Comparison of ENCODE assay signal across 8 cellular contexts in the genomic region with DNA sequence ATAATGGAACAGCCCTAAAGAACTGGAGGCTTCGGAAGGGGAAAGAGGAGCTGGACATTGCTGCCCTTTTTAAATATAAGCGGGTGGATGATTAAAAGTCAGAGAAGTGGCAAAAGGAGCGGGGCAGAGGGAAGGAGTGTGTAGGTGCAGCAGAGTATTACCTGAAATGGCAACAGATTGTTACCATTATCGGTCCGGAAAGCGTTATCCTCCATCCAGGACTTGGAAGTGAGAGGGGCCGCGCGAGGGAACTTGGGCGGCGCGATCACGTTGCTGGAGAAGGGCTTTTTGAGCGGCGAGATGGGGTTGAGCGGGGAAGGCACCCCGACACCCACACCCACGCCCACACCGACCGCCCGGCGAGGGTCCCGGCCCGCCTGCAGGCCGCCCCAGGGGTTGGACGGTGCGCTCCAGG. TPM values are rescaled to one million over a fixed set of nuclear protein-coding genes. Genes with fewer than 3 reads are reported as not detected.
DNase-seq lines count a peak whose midpoint lies in the region; ATAC-seq, FAIRE-seq and TF ChIP-seq lines count a peak whose summit lies in the region.

No MANE protein-coding gene starts in this region.

- H3K4ac ChIP-seq in H1 (replicated peaks; ENCODE audit: insufficient read length, low read depth, low read length): no peak overlapping the region

- no peak overlapping the region for H3K27ac ChIP-seq in H1 (ENCODE audit: low read depth, low read length)
- H3K27ac ChIP-seq in naive thymus-derived CD4-positive, alpha-beta T cell (ENCODE audit: low read depth, low read length): no peak overlapping the region

- no peak overlapping the region for H4K91ac ChIP-seq in H1 (replicated peaks; ENCODE audit: insufficient read length, low read length)

- H2BK15ac ChIP-seq in H1 (ENCODE audit: low read length): no peak overlapping the region

- H3K4me3 ChIP-seq in AG09309 (ENCODE audit: control insufficient read depth, low read depth, low read length) (peak overlapping the region; percentile 59), H1 (ENCODE audit: extremely low read depth in 1 of 4, insufficient read depth in 2 of 4, low read depth in 3 of 4, low read length in 4 of 4) (peak overlapping the region; percentile 53 to 82 (median 76))
- H3K4me3 ChIP-seq in naive thymus-derived CD4-positive, alpha-beta T cell (ENCODE audit: low read length): peak overlapping the region; percentile 78

- peak overlapping the region in 2 of 4 experiments; percentile 36 to 48; a peak in 3 of 7 replicates for H3K9ac ChIP-seq in H1 (replicated peaks in 1 of 4; ENCODE audit: extremely low read depth in 1 of 4, low read depth in 3 of 4, low read length in 3 of 4)

- peak overlapping the region in 1 of 3 donors; percentile 71 for H3K27ac Mint-ChIP-seq in IgD-negative memory B cell
- peak overlapping the region in 3 of 9 donors; percentile 32 to 76 (median 54) for H3K27ac Mint-ChIP-seq in naive thymus-derived CD4-positive, alpha-beta T cell

- H3K9me3 ChIP-seq in H1 (ENCODE audit: insufficient read depth in 2 of 2, low read depth in 1 of 2, low read length in 1 of 2): no peaks in the 10 kb centered on the region
- H3K9me3 ChIP-seq in naive thymus-derived CD4-positive, alpha-beta T cell (ENCODE audit: control insufficient read depth in 2 of 3, low read length in 3 of 3): no peaks in the 10 kb centered on the region

- TF ChIP-seq EP300 in H1 (IDR thresholded peaks at IDR 0.05; ENCODE audit: borderline replicate concordance in 1 of 2, low read depth in 2 of 2, low read length in 2 of 2): no peak

- H3K4me1 ChIP-seq in H1 (replicated peaks in 1 of 4; ENCODE audit: control insufficient read depth in 3 of 4, insufficient read depth in 4 of 4, low read length in 3 of 4): peaks cover 0 to 10% (median 7%) of the 10 kb centered on the region in 4 experiments; a peak in 3 of 7 replicates
- H3K4me1 ChIP-seq in naive thymus-derived CD4-positive, alpha-beta T cell (ENCODE audit: control insufficient read depth in 2 of 2, insufficient read depth in 2 of 2, low read length in 2 of 2): peaks cover 0 to 11% of the 10 kb centered on the region in 2 donors

- peak overlapping the region; percentile 87 to 99 (median 94) for H3K4me3 Mint-ChIP-seq in IgD-negative memory B cell
- H3K4me3 Mint-ChIP-seq in naive thymus-derived CD4-positive, alpha-beta T cell: peak overlapping the region; percentile 70 to 99 (median 87)

- peaks cover 17% of the 10 kb centered on the region for H3K23me2 ChIP-seq in H1 (ENCODE audit: low read depth, low read length)

- DNase-seq in AG09309 (ENCODE audit: low read depth) (no peak), H1 (ENCODE audit: low read depth in 1 of 2, low spot score in 2 of 2) (no peak), NCI-H1694 treated with DMSO at 0.1 percent for 48 hours (lab: John Stamatoyannopoulos, UW) (no peak), HEK293T (ENCODE audit: extremely low spot score) (no peak)
- DNase-seq in naive thymus-derived CD4-positive, alpha-beta T cell: peak in 1 of 9 donors; percentile 3
- DNase-seq in activated CD4-positive, CD25-positive, alpha-beta regulatory T cell treated with anti-CD3 and anti-CD28 coated beads, Interleukin-2, amount 50 U/mL, for 72 hours: no peak

- H2BK12ac ChIP-seq in H1 (ENCODE audit: low read depth, low read length): no peak overlapping the region

- H3K56ac ChIP-seq in H1 (replicated peaks; ENCODE audit: insufficient read length, low read depth, low read length): no peak overlapping the region

- H3K9me3 Mint-ChIP-seq in IgD-negative memory B cell: no peaks in the 10 kb centered on the region
- H3K9me3 Mint-ChIP-seq in naive thymus-derived CD4-positive, alpha-beta T cell: no peaks in the 10 kb centered on the region

- no peaks in the 10 kb centered on the region for H3K36me3 ChIP-seq in H1 (ENCODE audit: control insufficient read depth in 2 of 4, insufficient read depth in 4 of 4, low read length in 3 of 4)
- peaks cover 0 to 6% (median 0%) of the 10 kb centered on the region in 3 experiments for H3K36me3 ChIP-seq in naive thymus-derived CD4-positive, alpha-beta T cell (ENCODE audit: control insufficient read depth in 2 of 3, insufficient read depth in 3 of 3, low read length in 3 of 3)

- H3K79me2 ChIP-seq in H1 (ENCODE audit: control insufficient read depth in 1 of 2, insufficient read depth in 2 of 2, low read length in 2 of 2): no peaks in the 10 kb centered on the region

- TF ChIP-seq POLR2A in H1 (IDR thresholded peaks at IDR 0.05; ENCODE audit: control extremely low read depth in 1 of 2, low read depth in 2 of 2, low read length in 2 of 2): no peak

- H3K36me3 Mint-ChIP-seq in IgD-negative memory B cell: no peaks in the 10 kb centered on the region
- H3K36me3 Mint-ChIP-seq in naive thymus-derived CD4-positive, alpha-beta T cell: peaks cover 0 to 19% (median 0%) of the 10 kb centered on the region in 5 donors

- H3K4me1 Mint-ChIP-seq in IgD-negative memory B cell: peaks cover 36 to 48% (median 48%) of the 10 kb centered on the region in 3 donors
- peaks cover 14 to 57% (median 31%) of the 10 kb centered on the region in 7 donors for H3K4me1 Mint-ChIP-seq in naive thymus-derived CD4-positive, alpha-beta T cell

- no peak overlapping the region for H4K5ac ChIP-seq in H1 (ENCODE audit: insufficient read length, low read depth, low read length)

- H3K27me3 ChIP-seq in H1 (replicated peaks in 1 of 4; ENCODE audit: control insufficient read depth in 3 of 4, extremely low read depth in 1 of 4, insufficient read depth in 3 of 4, low read length in 3 of 4): peaks cover 8 to 26% (median 23%) of the 10 kb centered on the region in 4 experiments
- no peaks in the 10 kb centered on the region for H3K27me3 ChIP-seq in naive thymus-derived CD4-positive, alpha-beta T cell (ENCODE audit: control insufficient read depth in 2 of 2, insufficient read depth in 2 of 2, low read length in 2 of 2)

- POLR2A ChIA-PET in H1 (lab: Charles Lee; ENCODE audit: partially characterized antibody) (interaction anchor here (1.0 to 1.7 kb wide), 3 partner anchors 11 to 52 kb away, joined by 3 to 5 read pairs (median 3); a partner anchor contains a TSS), HEK293T (lab: Yijun Ruan, JAX) (no interaction called here)
- POLR2A ChIA-PET in naive thymus-derived CD4-positive, alpha-beta T cell (lab: Charles Lee): interaction anchor here (1.5 kb wide), 1 partner anchor 51 kb away, joined by 3 read pairs; no protein-coding TSS in a partner anchor

- H3K18ac ChIP-seq in H1 (ENCODE audit: extremely low read depth, low read length): no peak overlapping the region

- peak overlapping the region; percentile 22; the same call in 1 of the 2 replicates for H2AFZ ChIP-seq in H1 (ENCODE audit: low read length)

- no peak overlapping the region for H2BK5ac ChIP-seq in H1 (ENCODE audit: low read depth, low read length)

- no peak for FAIRE-seq in H1 (lab: Jason Lieb, UNC)

- no peak overlapping the region for H2AK5ac ChIP-seq in H1 (ENCODE audit: low read depth, low read length)

- H4K8ac ChIP-seq in H1 (ENCODE audit: extremely low read depth, insufficient read depth, low read length): 0 out of 2 replicates have a peak overlapping the region, but pooled peaks have one; percentile 65

- H2BK120ac ChIP-seq in H1 (replicated peaks; ENCODE audit: low read depth, low read length): no peak overlapping the region

- TF ChIP-seq RAD21 in H1 (IDR thresholded peaks at IDR 0.05 in 1 of 2, conservative IDR thresholded peaks at IDR 0.05 in 1 of 2; ENCODE audit: low read depth in 2 of 2, low read length in 2 of 2): no peak

- no peak overlapping the region for H3K23ac ChIP-seq in H1 (ENCODE audit: insufficient read length)

- 3% methylated on average over 18 of the region's 27 CpGs; no CpG with 5 or more reads in 1 of the 2 experiments for WGBS in H1 (ENCODE audit: extremely low coverage in 1 of 2, insufficient coverage in 1 of 2, insufficient read length in 1 of 2, insufficient replicate concordance in 2 of 2, low coverage in 1 of 2, low lambda C conversion rate in 2 of 2, missing lambda C conversion rate in 1 of 2), 2 experiments

- H3K27me3 Mint-ChIP-seq in IgD-negative memory B cell: no peaks in the 10 kb centered on the region
- H3K27me3 Mint-ChIP-seq in naive thymus-derived CD4-positive, alpha-beta T cell: peaks cover 0 to 37% (median 0%) of the 10 kb centered on the region in 5 donors

- no peak for ATAC-seq in naive thymus-derived CD4-positive, alpha-beta T cell
- ATAC-seq in HG03571 (IDR thresholded peaks at IDR 0.05; ENCODE audit: unreplicated experiment): no peak

- no peaks in the 10 kb centered on the region for H3K79me1 ChIP-seq in H1 (ENCODE audit: low read depth, low read length)

- H2BK20ac ChIP-seq in H1 (ENCODE audit: low read length): no peak overlapping the region

- TF ChIP-seq CTCF in AG09309 (IDR thresholded peaks at IDR 0.05; ENCODE audit: control insufficient read depth, insufficient read depth, low read depth, low read length, missing control alignments) (no peak), H1 (IDR thresholded peaks at IDR 0.05; ENCODE audit: control extremely low read depth in 1 of 3, insufficient read depth in 1 of 3, low read depth in 1 of 3, low read length in 3 of 3) (no peak)

- CTCF ChIA-PET in H1 (lab: Charles Lee; ENCODE audit: partially characterized antibody) (interaction anchor here (0.5 to 2.0 kb wide), 4 partner anchors 35 to 181 kb away, joined by 3 to 5 read pairs (median 4); no protein-coding TSS in a partner anchor), HEK293T (lab: Yijun Ruan, JAX) (no interaction called here)
- CTCF ChIA-PET in naive thymus-derived CD4-positive, alpha-beta T cell (lab: Charles Lee): no interaction called here

- H4K20me1 ChIP-seq in H1 (replicated peaks in 1 of 2; ENCODE audit: control insufficient read depth in 1 of 2, insufficient read depth in 2 of 2, low read length in 2 of 2): no peaks in the 10 kb centered on the region

- peak overlapping the region; percentile 80 to 99 for H3K4me2 ChIP-seq in H1 (ENCODE audit: insufficient read depth in 1 of 2, low read depth in 2 of 2, low read length in 2 of 2)

- intact Hi-C loops in naive thymus-derived CD4-positive, alpha-beta T cell (cut with micrococcal nuclease): no loop called here

- H3K14ac ChIP-seq in H1 (ENCODE audit: insufficient read length): no peak overlapping the region

RNA-seq across cellular contexts. Expression of a gene that starts 51.7 kb away (rescaled TPM):
- polyA plus RNA-seq in IgD-negative memory B cell (2.5 TPM), H1 (2011; rRNA removed) (0.39 and 0.53 TPM in 2 replicates)
- total RNA-seq in H1 (2021; fragmentation: NEBNext Ultra II Directional; extraction: Animal tissue kit (Norgen Biotek cat#: 25700)): 1.7 and 1.9 TPM in 2 replicates
- 0.50 TPM for polyA plus RNA-seq in H1 (2011; cell fraction: cytosol; rRNA removed)
- polyA plus RNA-seq in H1 (2011; cell fraction: nucleus; rRNA removed): 0.93 TPM
- 0.58 to 0.74 TPM (median 0.66 TPM) in 4 replicates for polyA plus RNA-seq in H1 (2012, experiment 1 of 2)
- 0.09 TPM for polyA plus RNA-seq in H1 (2012, experiment 2 of 2)
- 0.61 TPM for polyA plus RNA-seq in H1 (2013, experiment 1 of 2)
- polyA plus RNA-seq in H1 (2013, experiment 2 of 2): 0.57 TPM
- polyA minus RNA-seq in H1 (2011; rRNA and poly(A)+ RNA removed): 1.2 and 1.6 TPM in 2 replicates
- polyA minus RNA-seq in H1 (2011; cell fraction: cytosol; rRNA and poly(A)+ RNA removed): 1.6 TPM
- polyA minus RNA-seq in H1 (2011; cell fraction: nucleus; rRNA and poly(A)+ RNA removed): 3.3 TPM
- 1 to 10 TPM; 2.0 to 3.3 (median 2.2) TPM for total RNA-seq in naive thymus-derived CD4-positive, alpha-beta T cell
- 1 to 10 TPM in 1 of 2 donors, under 1 TPM in 1; 0.74 to 1.2 TPM for polyA plus RNA-seq in naive thymus-derived CD4-positive, alpha-beta T cell

RNA-seq across cellular contexts. Expression of a gene that starts 51.8 kb away (rescaled TPM):
- polyA plus RNA-seq in IgD-negative memory B cell (21.1 TPM), H1 (2011; rRNA removed) (5.8 and 8.7 TPM in 2 replicates)
- total RNA-seq in H1 (2021; fragmentation: NEBNext Ultra II Directional; extraction: Animal tissue kit (Norgen Biotek cat#: 25700)): 23.7 and 26.8 TPM in 2 replicates
- polyA plus RNA-seq in H1 (2011; cell fraction: cytosol; rRNA removed): 12.0 TPM
- polyA plus RNA-seq in H1 (2011; cell fraction: nucleus; rRNA removed): 2.8 TPM
- polyA plus RNA-seq in H1 (2012, experiment 1 of 2): 16.2 to 24.5 TPM (median 19.6 TPM) in 4 replicates
- polyA plus RNA-seq in H1 (2012, experiment 2 of 2): 2.3 TPM
- polyA plus RNA-seq in H1 (2013, experiment 1 of 2): 9.6 TPM
- polyA plus RNA-seq in H1 (2013, experiment 2 of 2): 10.9 TPM
- 14.9 and 16.3 TPM in 2 replicates for polyA minus RNA-seq in H1 (2011; rRNA and poly(A)+ RNA removed)
- 7.0 TPM for polyA minus RNA-seq in H1 (2011; cell fraction: cytosol; rRNA and poly(A)+ RNA removed)
- polyA minus RNA-seq in H1 (2011; cell fraction: nucleus; rRNA and poly(A)+ RNA removed): 18.4 TPM
- 10 to 100 TPM; 22.0 to 37.1 (median 33.8) TPM for total RNA-seq in naive thymus-derived CD4-positive, alpha-beta T cell
- polyA plus RNA-seq in naive thymus-derived CD4-positive, alpha-beta T cell: 10 to 100 TPM; 18.3 to 29.3 TPM
